ENCODE assay signal across 2 cellular contexts in the genomic region with DNA sequence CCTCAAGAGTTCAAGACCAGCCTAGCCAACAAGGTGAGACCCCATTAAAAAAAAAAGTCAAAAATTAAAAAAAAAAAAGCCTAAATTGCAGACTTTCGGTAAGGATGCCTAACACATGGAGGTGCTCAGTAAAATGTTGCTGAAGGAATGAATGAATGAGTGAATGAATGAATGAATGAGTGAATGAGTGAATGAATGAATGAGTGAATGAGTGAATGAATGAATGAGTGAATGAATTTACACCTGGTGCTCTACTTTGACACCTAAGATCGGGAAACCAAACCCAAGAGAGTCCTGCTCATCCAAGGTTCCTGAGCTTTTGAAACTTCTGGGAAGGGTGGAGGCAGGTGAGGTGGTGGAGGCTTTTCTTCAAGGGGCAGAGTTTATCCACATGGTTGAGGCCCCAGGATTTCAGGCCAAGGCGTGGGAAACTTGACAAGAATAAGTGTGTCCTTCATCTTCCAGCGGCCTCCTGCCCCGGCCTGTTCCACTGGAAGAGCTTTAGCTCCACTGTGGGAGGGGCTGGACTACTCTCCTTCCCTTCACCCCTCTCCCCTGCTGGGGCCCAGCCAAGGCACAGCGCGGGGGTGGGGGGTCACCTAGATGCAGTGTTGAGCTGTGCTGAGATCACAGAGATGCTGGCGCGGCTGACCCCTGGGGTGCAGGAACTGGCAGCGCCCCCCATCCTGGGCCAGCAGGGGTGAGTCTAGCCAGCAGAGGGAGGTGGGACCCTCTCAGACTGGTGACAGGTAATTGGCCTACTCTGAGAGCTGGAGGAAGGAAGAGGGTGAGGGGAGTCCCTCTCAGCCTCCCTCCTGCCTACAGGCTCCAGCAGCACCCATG.
TF ChIP-seq lines count a peak whose summit lies in the region.

No MANE protein-coding gene starts in this region.

TF ChIP-seq in HEK293, 187 proteins besides CTCF, POLR2A, EP300 and RAD21:
- no peak for TF ChIP-seq ZNF394 (tag by site-specific recombination; IDR thresholded peaks at IDR 0.05; ENCODE audit: borderline replicate concordance)
- TF ChIP-seq ZIC2 (tag by site-specific recombination; IDR thresholded peaks at IDR 0.05), result peak; percentile 67; the same call in 1 of the 2 replicates
- TF ChIP-seq, protein P1, sequence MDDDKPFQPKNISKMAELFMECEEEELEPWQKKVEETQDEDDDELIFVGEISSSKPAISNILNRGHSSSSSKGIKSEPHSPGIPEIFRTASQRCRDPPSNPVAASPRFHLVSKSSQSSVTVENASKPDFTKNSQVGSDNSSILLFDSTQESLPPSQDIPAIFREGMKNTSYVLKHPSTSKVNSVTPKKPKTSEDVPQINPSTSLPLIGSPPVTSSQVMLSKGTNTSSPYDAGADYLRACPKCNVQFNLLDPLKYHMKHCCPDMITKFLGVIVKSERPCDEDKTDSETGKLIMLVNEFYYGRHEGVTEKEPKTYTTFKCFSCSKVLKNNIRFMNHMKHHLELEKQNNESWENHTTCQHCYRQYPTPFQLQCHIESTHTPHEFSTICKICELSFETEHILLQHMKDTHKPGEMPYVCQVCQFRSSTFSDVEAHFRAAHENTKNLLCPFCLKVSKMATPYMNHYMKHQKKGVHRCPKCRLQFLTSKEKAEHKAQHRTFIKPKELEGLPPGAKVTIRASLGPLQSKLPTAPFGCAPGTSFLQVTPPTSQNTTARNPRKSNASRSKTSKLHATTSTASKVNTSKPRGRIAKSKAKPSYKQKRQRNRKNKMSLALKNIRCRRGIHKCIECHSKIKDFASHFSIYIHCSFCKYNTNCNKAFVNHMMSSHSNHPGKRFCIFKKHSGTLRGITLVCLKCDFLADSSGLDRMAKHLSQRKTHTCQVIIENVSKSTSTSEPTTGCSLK (tag by site-specific recombination; IDR thresholded peaks at IDR 0.05), result no peak
- peak; percentile 99 for TF ChIP-seq ZNF24 (tag by site-specific recombination; IDR thresholded peaks at IDR 0.05)
- TF ChIP-seq ZNF292 (tag by site-specific recombination; IDR thresholded peaks at IDR 0.05; ENCODE audit: borderline replicate concordance, low read depth), result no peak
- no peak for TF ChIP-seq ZNF596 (tag by site-specific recombination; IDR thresholded peaks at IDR 0.05)
- TF ChIP-seq ZNF366 (tag by site-specific recombination; conservative IDR thresholded peaks at IDR 0.05), result peak; percentile 53; the same call in 1 of the 2 replicates
- no peak for TF ChIP-seq ZNF121 (tag by site-specific recombination; IDR thresholded peaks at IDR 0.05)
- 0 out of 2 replicates have a peak, but pooled peaks have one; percentile 4 for TF ChIP-seq ZFHX2 (tag by site-specific recombination; conservative IDR thresholded peaks at IDR 0.05)
- TF ChIP-seq ZEB2 (tag by site-specific recombination; IDR thresholded peaks at IDR 0.05), result 0 out of 2 replicates have a peak, but pooled peaks have one; percentile 9
- TF ChIP-seq, protein P2, sequence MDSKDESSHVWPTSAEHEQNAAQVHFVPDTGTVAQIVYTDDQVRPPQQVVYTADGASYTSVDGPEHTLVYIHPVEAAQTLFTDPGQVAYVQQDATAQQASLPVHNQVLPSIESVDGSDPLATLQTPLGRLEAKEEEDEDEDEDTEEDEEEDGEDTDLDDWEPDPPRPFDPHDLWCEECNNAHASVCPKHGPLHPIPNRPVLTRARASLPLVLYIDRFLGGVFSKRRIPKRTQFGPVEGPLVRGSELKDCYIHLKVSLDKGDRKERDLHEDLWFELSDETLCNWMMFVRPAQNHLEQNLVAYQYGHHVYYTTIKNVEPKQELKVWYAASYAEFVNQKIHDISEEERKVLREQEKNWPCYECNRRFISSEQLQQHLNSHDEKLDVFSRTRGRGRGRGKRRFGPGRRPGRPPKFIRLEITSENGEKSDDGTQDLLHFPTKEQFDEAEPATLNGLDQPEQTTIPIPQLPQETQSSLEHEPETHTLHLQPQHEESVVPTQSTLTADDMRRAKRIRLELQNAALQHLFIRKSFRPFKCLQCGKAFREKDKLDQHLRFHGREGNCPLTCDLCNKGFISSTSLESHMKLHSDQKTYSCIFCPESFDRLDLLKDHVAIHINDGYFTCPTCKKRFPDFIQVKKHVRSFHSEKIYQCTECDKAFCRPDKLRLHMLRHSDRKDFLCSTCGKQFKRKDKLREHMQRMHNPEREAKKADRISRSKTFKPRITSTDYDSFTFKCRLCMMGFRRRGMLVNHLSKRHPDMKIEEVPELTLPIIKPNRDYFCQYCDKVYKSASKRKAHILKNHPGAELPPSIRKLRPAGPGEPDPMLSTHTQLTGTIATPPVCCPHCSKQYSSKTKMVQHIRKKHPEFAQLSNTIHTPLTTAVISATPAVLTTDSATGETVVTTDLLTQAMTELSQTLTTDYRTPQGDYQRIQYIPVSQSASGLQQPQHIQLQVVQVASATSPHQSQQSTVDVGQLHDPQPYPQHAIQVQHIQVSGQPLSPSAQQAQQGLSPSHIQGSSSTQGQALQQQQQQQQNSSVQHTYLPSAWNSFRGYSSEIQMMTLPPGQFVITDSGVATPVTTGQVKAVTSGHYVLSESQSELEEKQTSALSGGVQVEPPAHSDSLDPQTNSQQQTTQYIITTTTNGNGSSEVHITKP (tag by site-specific recombination; IDR thresholded peaks at IDR 0.05), result no peak
- no peak for TF ChIP-seq ZNF664 (tag by site-specific recombination; IDR thresholded peaks at IDR 0.05)
- no peak for TF ChIP-seq ZNF221 (tag by site-specific recombination; IDR thresholded peaks at IDR 0.05; ENCODE audit: borderline replicate concordance)
- no peak for TF ChIP-seq ZBTB7A (tag by site-specific recombination; IDR thresholded peaks at IDR 0.05; ENCODE audit: low read depth)
- no peak for TF ChIP-seq ZNF239 (tag by site-specific recombination; IDR thresholded peaks at IDR 0.05)

TF ChIP-seq in H1, 55 proteins besides CTCF, POLR2A, EP300 and RAD21:
- TF ChIP-seq CREB1 (IDR thresholded peaks at IDR 0.05), result no peak
- no peak for TF ChIP-seq SIX5 (IDR thresholded peaks at IDR 0.05; ENCODE audit: low read depth, low read length)
- TF ChIP-seq, protein P3, sequence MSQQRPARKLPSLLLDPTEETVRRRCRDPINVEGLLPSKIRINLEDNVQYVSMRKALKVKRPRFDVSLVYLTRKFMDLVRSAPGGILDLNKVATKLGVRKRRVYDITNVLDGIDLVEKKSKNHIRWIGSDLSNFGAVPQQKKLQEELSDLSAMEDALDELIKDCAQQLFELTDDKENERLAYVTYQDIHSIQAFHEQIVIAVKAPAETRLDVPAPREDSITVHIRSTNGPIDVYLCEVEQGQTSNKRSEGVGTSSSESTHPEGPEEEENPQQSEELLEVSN (IDR thresholded peaks at IDR 0.05), result no peak
- TF ChIP-seq TCF12 (IDR thresholded peaks at IDR 0.05; ENCODE audit: low read depth, low read length), result no peak
- TF ChIP-seq SIRT6 (IDR thresholded peaks at IDR 0.05; ENCODE audit: low read length), result no peak
- TF ChIP-seq CEBPB (IDR thresholded peaks at IDR 0.05; ENCODE audit: low read depth, low read length), result no peak
- TF ChIP-seq MAFK (IDR thresholded peaks at IDR 0.05; ENCODE audit: low read depth, low read length), result no peak
- no peak for TF ChIP-seq TAF1 (IDR thresholded peaks at IDR 0.05; ENCODE audit: low read depth, low read length)
- no peak for TF ChIP-seq SUZ12 (IDR thresholded peaks at IDR 0.05; ENCODE audit: low read length)
- TF ChIP-seq SP4 (IDR thresholded peaks at IDR 0.05; ENCODE audit: low read length), result no peak
- TF ChIP-seq CBX8 (IDR thresholded peaks at IDR 0.05; ENCODE audit: borderline replicate concordance, low read depth, low read length), result no peak
- TF ChIP-seq BRCA1 (IDR thresholded peaks at IDR 0.05; ENCODE audit: low read depth, low read length), result no peak
- TF ChIP-seq JUN (IDR thresholded peaks at IDR 0.05; ENCODE audit: low read depth, low read length), result no peak
- TF ChIP-seq SIN3A (conservative IDR thresholded peaks at IDR 0.05 in 1 of 2, IDR thresholded peaks at IDR 0.05 in 1 of 2; ENCODE audit: low read depth in 1 of 2, low read length in 2 of 2), result no peak
